29 cellular contexts compared by ENCODE assay signal in genomic region chr4:7020290-7020689, GRCh38. TPM values are rescaled to one million over a fixed set of nuclear protein-coding genes. Genes with fewer than 3 reads are reported as not detected.
DNase-seq lines count a peak whose midpoint lies in the region; ATAC-seq and TF ChIP-seq lines count a peak whose summit lies in the region.
"Had no signal": no experiment of that assay in that cellular context is flagged by ENCODE, and none has a peak within 500 bp of the region (broad histone marks: within the 10 kb centered on the region; RNA-seq: fewer than 3 reads in every experiment).

No MANE protein-coding gene starts in this region.

- H3K4me2 ChIP-seq in smooth muscle cell, result no peak overlapping the region

- no peak overlapping the region for H3K4me3 ChIP-seq in breast epithelium
- no peak overlapping the region for H3K4me3 ChIP-seq in Panc1 (ENCODE audit: low read depth in 2 of 2, low read length in 2 of 2)
- H3K4me3 ChIP-seq in endodermal cell (ENCODE audit: low read length), result no peak overlapping the region
- H3K4me3 ChIP-seq in smooth muscle cell, result no peak overlapping the region
- no peak overlapping the region for H3K4me3 ChIP-seq in SJCRH30
- H3K4me3 ChIP-seq in lower lobe of right lung, result no peak overlapping the region
- H3K4me3 ChIP-seq: dorsolateral prefrontal cortex, mucosa of descending colon, suprapubic skin, upper lobe of right lung had no signal

- H3K9ac ChIP-seq in endodermal cell (ENCODE audit: extremely low read depth, low read length, poor library complexity, severe bottlenecking) (no peak overlapping the region), smooth muscle cell (ENCODE audit: low read depth) (no peak overlapping the region)
- H3K9ac ChIP-seq: parathyroid adenoma had no signal

- no peaks in the 10 kb centered on the region for H3K27me3 ChIP-seq in breast epithelium
- H3K27me3 ChIP-seq in Panc1 (ENCODE audit: control insufficient read depth, insufficient read depth, low read length), result no peaks in the 10 kb centered on the region
- H3K27me3 ChIP-seq in endodermal cell (ENCODE audit: control insufficient read depth, insufficient read depth, low read length, poor library complexity, severe bottlenecking), result no peaks in the 10 kb centered on the region
- H3K27me3 ChIP-seq in smooth muscle cell (ENCODE audit: low read depth), result no peaks in the 10 kb centered on the region
- H3K27me3 ChIP-seq in SJCRH30, result no peaks in the 10 kb centered on the region
- H3K27me3 ChIP-seq in lower lobe of right lung (ENCODE audit: low read depth), result no peaks in the 10 kb centered on the region
- H3K27me3 ChIP-seq: BE2C, dorsolateral prefrontal cortex, suprapubic skin, upper lobe of right lung had no signal

- TF ChIP-seq POLR2A in breast epithelium (IDR thresholded peaks at IDR 0.05), result no peak

- H3K36me3 ChIP-seq in breast epithelium, result no peaks in the 10 kb centered on the region
- H3K36me3 ChIP-seq in Panc1 (ENCODE audit: control insufficient read depth, insufficient read depth, low read length), result no peaks in the 10 kb centered on the region
- H3K36me3 ChIP-seq in endodermal cell (ENCODE audit: control insufficient read depth, insufficient read depth, low read length), result peaks cover 71% of the 10 kb centered on the region
- no peaks in the 10 kb centered on the region for H3K36me3 ChIP-seq in smooth muscle cell (ENCODE audit: low read depth)
- peaks cover 16% of the 10 kb centered on the region for H3K36me3 ChIP-seq in SJCRH30
- peaks cover 95% of the 10 kb centered on the region for H3K36me3 ChIP-seq in lower lobe of right lung

- no peaks in the 10 kb centered on the region for H4K20me1 ChIP-seq in smooth muscle cell (ENCODE audit: low read depth)

- H3K9me3 Mint-ChIP-seq in MCF 10A (ENCODE audit: unreplicated experiment) (no peaks in the 10 kb centered on the region), endodermal cell (no peaks in the 10 kb centered on the region)
- H3K9me3 Mint-ChIP-seq in activated T-helper 1 cell treated with anti-CD3 and anti-CD28 coated beads, Interleukin-12 subunit alpha, Interleukin-12 subunit beta, Interleukin-2, Interleukin-4 antibody, amounts not matched to agents 30 ng/mL and 10 ng/mL and 1 ng/mL, durations not matched to agents 14 hours and 24 hours and 36 hours, result no peaks in the 10 kb centered on the region
- H3K9me3 Mint-ChIP-seq: activated B cell treated with CpG ODN at 0.5 μM for 24 hours; activated naive CD8-positive, alpha-beta T cell treated with anti-CD3 and anti-CD28 coated beads, Interleukin-2, amount 10 ng/mL, durations not matched to agents 7 days and 5 days; H9; nephron; stimulated activated memory B cell treated with anti-CD40 and anti-IgM and Interleukin-4, amounts not matched to agents 10 μg/mL and 1 μg/mL and 100 μg/mL, for 72 hours had no signal

- intact Hi-C loops in MCF 10A (cut with micrococcal nuclease) (no loop called here), breast epithelium (cut with DNase I; ENCODE audit: low total_unique reads) (no loop called here), Panc1 (cut with micrococcal nuclease; ENCODE audit: unreplicated experiment) (no loop called here), lower lobe of right lung (cut with DNase I) (no loop called here)
- intact Hi-C loops in activated T-helper 1 cell treated with anti-CD3 and anti-CD28 coated beads, Interleukin-12 subunit alpha, Interleukin-12 subunit beta, Interleukin-2, Interleukin-4 antibody, amounts not matched to agents 30 ng/mL and 10 ng/mL and 1 ng/mL, durations not matched to agents 14 hours and 24 hours and 36 hours (cut with micrococcal nuclease), result no loop called here

- no peaks in the 10 kb centered on the region for H3F3A ChIP-seq in smooth muscle cell (ENCODE audit: low read depth)

- H3K27me3 Mint-ChIP-seq in MCF 10A (ENCODE audit: insufficient read depth, unreplicated experiment) (no peaks in the 10 kb centered on the region), endodermal cell (ENCODE audit: insufficient read depth) (no peaks in the 10 kb centered on the region)
- H3K27me3 Mint-ChIP-seq in activated T-helper 1 cell treated with anti-CD3 and anti-CD28 coated beads, Interleukin-12 subunit alpha, Interleukin-12 subunit beta, Interleukin-2, Interleukin-4 antibody, amounts not matched to agents 30 ng/mL and 10 ng/mL and 1 ng/mL, durations not matched to agents 14 hours and 24 hours and 36 hours (ENCODE audit: insufficient read depth), result no peaks in the 10 kb centered on the region
- H3K27me3 Mint-ChIP-seq: activated B cell treated with CpG ODN at 0.5 μM for 24 hours; activated naive CD8-positive, alpha-beta T cell treated with anti-CD3 and anti-CD28 coated beads, Interleukin-2, amount 10 ng/mL, durations not matched to agents 7 days and 5 days; stimulated activated memory B cell treated with anti-CD40 and anti-IgM and Interleukin-4, amounts not matched to agents 10 μg/mL and 1 μg/mL and 100 μg/mL, for 72 hours had no signal

- BruUV-seq in MCF 10A (replicated peaks; lab: Mats Ljungman, UMichigan) (no TSS peak), Panc1 (replicated peaks; lab: Mats Ljungman, UMichigan) (no TSS peak)

- ATAC-seq in Panc1 (no peak), lower lobe of right lung (no peak)
- ATAC-seq: mucosa of descending colon; right cardiac atrium; stimulated activated memory B cell treated with anti-CD40 and anti-IgM and Interleukin-4, amounts not matched to agents 10 μg/mL and 1 μg/mL and 100 μg/mL, for 72 hours; upper lobe of right lung had no signal

- no peaks in the 10 kb centered on the region for H3K4me1 ChIP-seq in breast epithelium
- peaks cover 38% of the 10 kb centered on the region for H3K4me1 ChIP-seq in Panc1 (ENCODE audit: control insufficient read depth, insufficient read depth, low read length)
- H3K4me1 ChIP-seq in endodermal cell (ENCODE audit: control insufficient read depth, insufficient read depth, low read length), result peaks cover 10% of the 10 kb centered on the region
- peaks cover 4% of the 10 kb centered on the region for H3K4me1 ChIP-seq in smooth muscle cell (ENCODE audit: low read depth)
- H3K4me1 ChIP-seq in SJCRH30, result no peaks in the 10 kb centered on the region
- no peaks in the 10 kb centered on the region for H3K4me1 ChIP-seq in lower lobe of right lung
- H3K4me1 ChIP-seq: BE2C, parathyroid adenoma, suprapubic skin, upper lobe of right lung had no signal

- no peaks in the 10 kb centered on the region for H3K79me2 ChIP-seq in smooth muscle cell (ENCODE audit: low read depth)
- H3K79me2 ChIP-seq: parathyroid adenoma had no signal

- H3K27ac Mint-ChIP-seq in MCF 10A (ENCODE audit: low read depth, unreplicated experiment) (peak overlapping the region; percentile 82), endodermal cell (peak overlapping the region; percentile 70)
- no peak overlapping the region for H3K27ac Mint-ChIP-seq in activated T-helper 1 cell treated with anti-CD3 and anti-CD28 coated beads, Interleukin-12 subunit alpha, Interleukin-12 subunit beta, Interleukin-2, Interleukin-4 antibody, amounts not matched to agents 30 ng/mL and 10 ng/mL and 1 ng/mL, durations not matched to agents 14 hours and 24 hours and 36 hours
- H3K27ac Mint-ChIP-seq: activated B cell treated with CpG ODN at 0.5 μM for 24 hours; activated naive CD8-positive, alpha-beta T cell treated with anti-CD3 and anti-CD28 coated beads, Interleukin-2, amount 10 ng/mL, durations not matched to agents 7 days and 5 days; stimulated activated memory B cell treated with anti-CD40 and anti-IgM and Interleukin-4, amounts not matched to agents 10 μg/mL and 1 μg/mL and 100 μg/mL, for 72 hours had no signal

- H2AFZ ChIP-seq in smooth muscle cell (ENCODE audit: low read depth), result no peak overlapping the region
- H2AFZ ChIP-seq: parathyroid adenoma had no signal

- no peak overlapping the region for H3K4me3 Mint-ChIP-seq in MCF 10A (ENCODE audit: unreplicated experiment)
- no peak overlapping the region for H3K4me3 Mint-ChIP-seq in endodermal cell
- no peak overlapping the region for H3K4me3 Mint-ChIP-seq in activated T-helper 1 cell treated with anti-CD3 and anti-CD28 coated beads, Interleukin-12 subunit alpha, Interleukin-12 subunit beta, Interleukin-2, Interleukin-4 antibody, amounts not matched to agents 30 ng/mL and 10 ng/mL and 1 ng/mL, durations not matched to agents 14 hours and 24 hours and 36 hours
- H3K4me3 Mint-ChIP-seq: activated B cell treated with CpG ODN at 0.5 μM for 24 hours; activated naive CD8-positive, alpha-beta T cell treated with anti-CD3 and anti-CD28 coated beads, Interleukin-2, amount 10 ng/mL, durations not matched to agents 7 days and 5 days; H9; nephron; stimulated activated memory B cell treated with anti-CD40 and anti-IgM and Interleukin-4, amounts not matched to agents 10 μg/mL and 1 μg/mL and 100 μg/mL, for 72 hours had no signal

- H3K36me3 Mint-ChIP-seq in MCF 10A (ENCODE audit: insufficient read depth, unreplicated experiment) (peaks cover 49% of the 10 kb centered on the region), endodermal cell (ENCODE audit: low read depth) (peaks cover 62% of the 10 kb centered on the region)
- H3K36me3 Mint-ChIP-seq in activated T-helper 1 cell treated with anti-CD3 and anti-CD28 coated beads, Interleukin-12 subunit alpha, Interleukin-12 subunit beta, Interleukin-2, Interleukin-4 antibody, amounts not matched to agents 30 ng/mL and 10 ng/mL and 1 ng/mL, durations not matched to agents 14 hours and 24 hours and 36 hours (ENCODE audit: low read depth), result peaks cover 25% of the 10 kb centered on the region

- H3K9me3 ChIP-seq in breast epithelium (no peaks in the 10 kb centered on the region), Panc1 (ENCODE audit: control insufficient read depth, insufficient read depth, low read depth, low read length) (no peaks in the 10 kb centered on the region), endodermal cell (ENCODE audit: control insufficient read depth, low read length) (no peaks in the 10 kb centered on the region), smooth muscle cell (replicated peaks; ENCODE audit: low read depth) (no peaks in the 10 kb centered on the region), SJCRH30 (replicated peaks) (no peaks in the 10 kb centered on the region), lower lobe of right lung (no peaks in the 10 kb centered on the region)
- H3K9me3 ChIP-seq: BE2C, mucosa of descending colon, suprapubic skin, upper lobe of right lung had no signal

- TF ChIP-seq CTCF in MCF 10A (IDR thresholded peaks at IDR 0.05; ENCODE audit: unreplicated experiment) (no peak), breast epithelium (IDR thresholded peaks at IDR 0.05) (no peak), Panc1 (IDR thresholded peaks at IDR 0.05) (no peak), endodermal cell (conservative IDR thresholded peaks at IDR 0.05) (no peak), smooth muscle cell (IDR thresholded peaks at IDR 0.05; ENCODE audit: borderline replicate concordance, insufficient read depth, poor library complexity, severe bottlenecking) (no peak), lower lobe of right lung (IDR thresholded peaks at IDR 0.05) (no peak)

- POLR2A ChIA-PET in MCF 10A (lab: Yijun Ruan, JAX) (interaction anchor here (0.7 to 4.3 kb wide), 7 partner anchors 12 to 47 kb away, joined by 3 to 41 read pairs (median 6); partner anchors contain the start of genes GRPEL1 and TADA2B), Panc1 (lab: Charles Lee) (interaction anchor here (0.6 kb wide), 1 partner anchor 42 kb away, joined by 4 read pairs; no protein-coding TSS in a partner anchor)

- CTCF ChIA-PET in MCF 10A (lab: Yijun Ruan, JAX), result interaction anchor here (0.7 to 1.1 kb wide), 3 partner anchors 22 to 1173 kb away, joined by 3 to 4 read pairs (median 4); no protein-coding TSS in a partner anchor
- CTCF ChIA-PET in Panc1 (lab: Charles Lee), result no interaction called here

- WGBS in endodermal cell (ENCODE audit: insufficient coverage in 1 of 2, insufficient read length in 1 of 2), 2 experiments, result 84% methylated on average over 2 of the region's 2 CpGs; no CpG with 5 or more reads in 1 of the 2 experiments
- WGBS in smooth muscle cell (ENCODE audit: low lambda C conversion rate), result 98% methylated on average over 2 of the region's 2 CpGs

- H3K4me1 Mint-ChIP-seq in MCF 10A (ENCODE audit: insufficient read depth, unreplicated experiment) (peaks cover 11% of the 10 kb centered on the region), endodermal cell (peaks cover 13% of the 10 kb centered on the region)
- no peaks in the 10 kb centered on the region for H3K4me1 Mint-ChIP-seq in activated T-helper 1 cell treated with anti-CD3 and anti-CD28 coated beads, Interleukin-12 subunit alpha, Interleukin-12 subunit beta, Interleukin-2, Interleukin-4 antibody, amounts not matched to agents 30 ng/mL and 10 ng/mL and 1 ng/mL, durations not matched to agents 14 hours and 24 hours and 36 hours (ENCODE audit: low read depth)
- H3K4me1 Mint-ChIP-seq: nephron had no signal

- in situ Hi-C loops in Panc1 (cut with HindIII; ENCODE audit: low pct_unique_long_range_greater_than_20kb, low sequenced_read_pairs), result no loop called here

- H3K27ac ChIP-seq in breast epithelium, result no peak overlapping the region
- peak overlapping the region; percentile 81 for H3K27ac ChIP-seq in Panc1 (ENCODE audit: low read length)
- H3K27ac ChIP-seq in endodermal cell (ENCODE audit: low read depth, low read length), result no peak overlapping the region
- H3K27ac ChIP-seq in smooth muscle cell (ENCODE audit: low read depth), result peak overlapping the region; percentile 85
- no peak overlapping the region for H3K27ac ChIP-seq in SJCRH30
- H3K27ac ChIP-seq in lower lobe of right lung, result no peak overlapping the region
- H3K27ac ChIP-seq: dorsolateral prefrontal cortex, parathyroid adenoma, suprapubic skin, upper lobe of right lung had no signal

- no peak for DNase-seq in MCF 10A (ENCODE audit: unreplicated experiment)
- no peak for DNase-seq in breast epithelium (ENCODE audit: low spot score in 2 of 2)
- no peak for DNase-seq in Panc1 (ENCODE audit: low read depth, low spot score)
- DNase-seq in endodermal cell, result no peak
- DNase-seq in smooth muscle cell (lab: John Stamatoyannopoulos, UW; ENCODE audit: unreplicated experiment), result no peak
- DNase-seq in SJCRH30, result no peak
- DNase-seq in activated T-helper 1 cell treated with anti-CD3 and anti-CD28 coated beads, Interleukin-12 subunit alpha, Interleukin-12 subunit beta, Interleukin-2, Interleukin-4 antibody, amounts not matched to agents 30 ng/mL and 10 ng/mL and 1 ng/mL, durations not matched to agents 14 hours and 24 hours and 36 hours (ENCODE audit: low spot score), result no peak
- no peak for DNase-seq in lower lobe of right lung
- DNase-seq: ACHN; activated B cell treated with CpG ODN at 0.5 μM for 24 hours; activated CD4-positive, alpha-beta T cell treated with anti-CD3 and anti-CD28 coated beads, Interleukin-2, amount 50 U/mL, for 1 hour; activated naive CD8-positive, alpha-beta T cell treated with anti-CD3 and anti-CD28 coated beads, Interleukin-2, amount 10 ng/mL, durations not matched to agents 7 days and 5 days; BE2C; dorsolateral prefrontal cortex; H9; Kasumi-1; kidney; mucosa of descending colon; NCI-H1694 treated with DMSO at 0.1 percent for 48 hours; OCI-M1; right cardiac atrium; SIG-M5; stimulated activated CD4-positive, alpha-beta T cell treated with anti-CD3 and anti-CD28 coated beads, Interleukin-12 subunit alpha, Interleukin-12 subunit beta, amount 100 ng/mL, for 4 hours; stimulated activated CD4-positive, alpha-beta T cell treated with anti-CD3 and anti-CD28 coated beads, Interleukin-4, amount 100 ng/mL, for 24 hours; upper lobe of right lung had no signal

RNA-seq across cellular contexts. Expression of gene TADA2B, which starts 22.9 kb away (rescaled TPM):
- 29.5 and 31.8 TPM in 2 replicates for total RNA-seq in MCF 10A (2022)
- 10 to 100 TPM; 16.4 to 22.7 (median 17.8) TPM for total RNA-seq in breast epithelium
- total RNA-seq in Panc1 (2021; ENCODE audit: unreplicated experiment), result 17.6 TPM
- 21.4 TPM for polyA plus RNA-seq in Panc1 (2012; ENCODE audit: insufficient read length)
- 10 to 100 TPM; 17.3 to 17.5 TPM for total RNA-seq in endodermal cell
- 11.6 TPM for polyA plus RNA-seq in endodermal cell (2013, experiment 1 of 2)
- 10.6 TPM for polyA plus RNA-seq in endodermal cell (2013, experiment 2 of 2)
- total RNA-seq in smooth muscle cell, result 6.3 and 9.2 TPM in 2 replicates
- 9.1 and 9.9 TPM in 2 replicates for polyA plus RNA-seq in smooth muscle cell
- 12.4 and 13.5 TPM in 2 replicates for total RNA-seq in SJCRH30 (2014; rRNA removed; shearing (Covaris generic))
- total RNA-seq in activated T-helper 1 cell treated with anti-CD3 and anti-CD28 coated beads, Interleukin-12 subunit alpha, Interleukin-12 subunit beta, Interleukin-2, Interleukin-4 antibody, amounts not matched to agents 30 ng/mL and 10 ng/mL and 1 ng/mL, durations not matched to agents 14 hours and 24 hours and 36 hours, result 15.2 and 16.8 TPM in 2 replicates
- 20.2 TPM for total RNA-seq in lower lobe of right lung

RNA-seq across cellular contexts. Expression of gene GRPEL1, which starts 47.6 kb away (rescaled TPM):
- 73.0 and 82.9 TPM in 2 replicates for total RNA-seq in MCF 10A (2022)
- 10 to 100 TPM; 20.2 to 24.1 (median 22.6) TPM for total RNA-seq in breast epithelium
- total RNA-seq in Panc1 (2021; ENCODE audit: unreplicated experiment), result 46.6 TPM
- polyA plus RNA-seq in Panc1 (2012; ENCODE audit: insufficient read length), result 41.8 TPM
- 10 to 100 TPM; 18.5 to 25.5 TPM for total RNA-seq in endodermal cell
- polyA plus RNA-seq in endodermal cell (2013, experiment 1 of 2), result 16.3 TPM
- polyA plus RNA-seq in endodermal cell (2013, experiment 2 of 2), result 14.6 TPM
- total RNA-seq in smooth muscle cell, result 18.6 and 26.0 TPM in 2 replicates
- polyA plus RNA-seq in smooth muscle cell, result 40.6 and 48.2 TPM in 2 replicates
- total RNA-seq in SJCRH30 (2014; rRNA removed; shearing (Covaris generic)), result 78.9 and 79.9 TPM in 2 replicates
- total RNA-seq in activated T-helper 1 cell treated with anti-CD3 and anti-CD28 coated beads, Interleukin-12 subunit alpha, Interleukin-12 subunit beta, Interleukin-2, Interleukin-4 antibody, amounts not matched to agents 30 ng/mL and 10 ng/mL and 1 ng/mL, durations not matched to agents 14 hours and 24 hours and 36 hours, result 106 and 115 TPM in 2 replicates
- 25.7 TPM for total RNA-seq in lower lobe of right lung

Comparison
In these comparisons a context has a peak if more than half of its experiments do, and no peak if none do; other contexts are left out.
1. H3K27ac ChIP-seq: peak in Panc1 (single experiment) and smooth muscle cell (single experiment); none in breast epithelium (0 of 2), endodermal cell (single experiment), SJCRH30 (single experiment) and lower lobe of right lung (single experiment).